In genomic region chr1:212614398-212615091, GRCh38 we compare ENCODE assay signal across 14 cellular contexts.
DNase-seq lines count a peak whose midpoint lies in the region; ATAC-seq and TF ChIP-seq lines count a peak whose summit lies in the region.
"Had no signal": no experiment of that assay in that cellular context is flagged by ENCODE, and none has a peak within 500 bp of the region (broad histone marks: within the 10 kb centered on the region; RNA-seq: fewer than 3 reads in every experiment).

No MANE protein-coding gene starts in this region.

- peaks cover 52% of the 10 kb centered on the region for H3K4me1 Mint-ChIP-seq in dendritic cell treated with granulocyte-macrophage colony-stimulating factor and Interleukin-4, amounts not matched to agents 40 ng/mL and 50 ng/mL, for 4 days (ENCODE audit: low read depth)

- intact Hi-C loops in dendritic cell treated with granulocyte-macrophage colony-stimulating factor and Interleukin-4, amounts not matched to agents 40 ng/mL and 50 ng/mL, for 4 days (cut with micrococcal nuclease), result no loop called here

- peaks cover 16% of the 10 kb centered on the region for H3K27me3 Mint-ChIP-seq in dendritic cell treated with granulocyte-macrophage colony-stimulating factor and Interleukin-4, amounts not matched to agents 40 ng/mL and 50 ng/mL, for 4 days

- no peak for TF ChIP-seq CTCF in GM12864 (IDR thresholded peaks at IDR 0.05; ENCODE audit: low read depth, low read length, missing control alignments)

- no peak overlapping the region for H3K4me3 Mint-ChIP-seq in dendritic cell treated with granulocyte-macrophage colony-stimulating factor and Interleukin-4, amounts not matched to agents 40 ng/mL and 50 ng/mL, for 4 days
- H3K4me3 Mint-ChIP-seq: activated naive CD4-positive, alpha-beta T cell treated with anti-CD3 and anti-CD28 coated beads, Interleukin-2, amount 10 ng/mL, durations not matched to agents 7 days and 5 days; CD4-positive, alpha-beta T cell had no signal

- peaks cover 50% of the 10 kb centered on the region for H3K36me3 Mint-ChIP-seq in dendritic cell treated with granulocyte-macrophage colony-stimulating factor and Interleukin-4, amounts not matched to agents 40 ng/mL and 50 ng/mL, for 4 days (ENCODE audit: low read depth)

- peak overlapping the region; percentile 8 for H3K4me3 ChIP-seq in GM12864 (ENCODE audit: low read depth, low read length)

- no peak for DNase-seq in GM12864 (ENCODE audit: low read depth)
- DNase-seq in OCI-M1 (lab: John Stamatoyannopoulos, UW), result peak; percentile 13
- DNase-seq in NCI-H2081 (lab: John Stamatoyannopoulos, UW), result no peak
- DNase-seq: activated naive CD4-positive, alpha-beta T cell treated with anti-CD3 and anti-CD28 coated beads, Interleukin-2, amount 10 ng/mL, durations not matched to agents 7 days and 5 days; CD4-positive, alpha-beta T cell; mesendoderm; NCI-H1694; NCI-H69; stimulated activated naive CD4-positive, alpha-beta T cell had no signal

- ATAC-seq in GM18868 (IDR thresholded peaks at IDR 0.05; ENCODE audit: unreplicated experiment) (peak; percentile 42), GM21737 (IDR thresholded peaks at IDR 0.05; ENCODE audit: unreplicated experiment) (no peak), HG03521 (IDR thresholded peaks at IDR 0.05; ENCODE audit: unreplicated experiment) (no peak), GM19452 (IDR thresholded peaks at IDR 0.05; ENCODE audit: unreplicated experiment) (no peak)

- H3K9me3 Mint-ChIP-seq in dendritic cell treated with granulocyte-macrophage colony-stimulating factor and Interleukin-4, amounts not matched to agents 40 ng/mL and 50 ng/mL, for 4 days, result no peaks in the 10 kb centered on the region
- H3K9me3 Mint-ChIP-seq: activated naive CD4-positive, alpha-beta T cell treated with anti-CD3 and anti-CD28 coated beads, Interleukin-2, amount 10 ng/mL, durations not matched to agents 7 days and 5 days; CD4-positive, alpha-beta T cell had no signal

- peak overlapping the region; percentile 66 for H3K27ac Mint-ChIP-seq in dendritic cell treated with granulocyte-macrophage colony-stimulating factor and Interleukin-4, amounts not matched to agents 40 ng/mL and 50 ng/mL, for 4 days
- H3K27ac Mint-ChIP-seq: activated naive CD4-positive, alpha-beta T cell treated with anti-CD3 and anti-CD28 coated beads, Interleukin-2, amount 10 ng/mL, durations not matched to agents 7 days and 5 days; CD4-positive, alpha-beta T cell had no signal
